In genomic region chr11:118241191-118242098, GRCh38 we compare ENCODE assay signal across 1 cellular context.
TF ChIP-seq lines count a peak whose summit lies in the region.

No MANE protein-coding gene starts in this region.

TF ChIP-seq in HEK293, 187 proteins besides CTCF, POLR2A, EP300 and RAD21 (continued from another document):
- 0 out of 2 replicates have a peak, but pooled peaks have one; percentile 8 for TF ChIP-seq ZNF580 (tag by site-specific recombination; IDR thresholded peaks at IDR 0.05)
- TF ChIP-seq ZNF146 (tag by site-specific recombination; IDR thresholded peaks at IDR 0.05): no peak
- TF ChIP-seq ZBTB21 (tag by site-specific recombination; IDR thresholded peaks at IDR 0.05): peak; percentile 51; the same call in 1 of the 2 replicates
- no peak for TF ChIP-seq ZNF529 (tag by site-specific recombination; IDR thresholded peaks at IDR 0.05; ENCODE audit: insufficient replicate concordance)
- 0 out of 2 replicates have a peak, but pooled peaks have one; percentile 40 for TF ChIP-seq ZNF660 (tag by site-specific recombination; IDR thresholded peaks at IDR 0.05)
- no peak for TF ChIP-seq ZNF621 (tag by site-specific recombination; IDR thresholded peaks at IDR 0.05)
- TF ChIP-seq, protein P1, sequence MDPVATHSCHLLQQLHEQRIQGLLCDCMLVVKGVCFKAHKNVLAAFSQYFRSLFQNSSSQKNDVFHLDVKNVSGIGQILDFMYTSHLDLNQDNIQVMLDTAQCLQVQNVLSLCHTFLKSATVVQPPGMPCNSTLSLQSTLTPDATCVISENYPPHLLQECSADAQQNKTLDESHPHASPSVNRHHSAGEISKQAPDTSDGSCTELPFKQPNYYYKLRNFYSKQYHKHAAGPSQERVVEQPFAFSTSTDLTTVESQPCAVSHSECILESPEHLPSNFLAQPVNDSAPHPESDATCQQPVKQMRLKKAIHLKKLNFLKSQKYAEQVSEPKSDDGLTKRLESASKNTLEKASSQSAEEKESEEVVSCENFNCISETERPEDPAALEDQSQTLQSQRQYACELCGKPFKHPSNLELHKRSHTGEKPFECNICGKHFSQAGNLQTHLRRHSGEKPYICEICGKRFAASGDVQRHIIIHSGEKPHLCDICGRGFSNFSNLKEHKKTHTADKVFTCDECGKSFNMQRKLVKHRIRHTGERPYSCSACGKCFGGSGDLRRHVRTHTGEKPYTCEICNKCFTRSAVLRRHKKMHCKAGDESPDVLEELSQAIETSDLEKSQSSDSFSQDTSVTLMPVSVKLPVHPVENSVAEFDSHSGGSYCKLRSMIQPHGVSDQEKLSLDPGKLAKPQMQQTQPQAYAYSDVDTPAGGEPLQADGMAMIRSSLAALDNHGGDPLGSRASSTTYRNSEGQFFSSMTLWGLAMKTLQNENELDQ (tag by site-specific recombination; IDR thresholded peaks at IDR 0.05; ENCODE audit: low read depth): no peak
- TF ChIP-seq RBAK (tag by site-specific recombination; IDR thresholded peaks at IDR 0.05): no peak
- TF ChIP-seq ZNF223 (tag by site-specific recombination; IDR thresholded peaks at IDR 0.05): no peak
- TF ChIP-seq, protein P2, sequence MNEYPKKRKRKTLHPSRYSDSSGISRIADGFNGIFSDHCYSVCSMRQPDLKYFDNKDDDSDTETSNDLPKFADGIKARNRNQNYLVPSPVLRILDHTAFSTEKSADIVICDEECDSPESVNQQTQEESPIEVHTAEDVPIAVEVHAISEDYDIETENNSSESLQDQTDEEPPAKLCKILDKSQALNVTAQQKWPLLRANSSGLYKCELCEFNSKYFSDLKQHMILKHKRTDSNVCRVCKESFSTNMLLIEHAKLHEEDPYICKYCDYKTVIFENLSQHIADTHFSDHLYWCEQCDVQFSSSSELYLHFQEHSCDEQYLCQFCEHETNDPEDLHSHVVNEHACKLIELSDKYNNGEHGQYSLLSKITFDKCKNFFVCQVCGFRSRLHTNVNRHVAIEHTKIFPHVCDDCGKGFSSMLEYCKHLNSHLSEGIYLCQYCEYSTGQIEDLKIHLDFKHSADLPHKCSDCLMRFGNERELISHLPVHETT (tag by site-specific recombination; IDR thresholded peaks at IDR 0.05): no peak
- TF ChIP-seq ATF2 (tag by site-specific recombination; IDR thresholded peaks at IDR 0.05; ENCODE audit: low read depth): no peak
TF ChIP-seq in HEK293: peak in this region for 16.
